In genomic region chr5:76402251-76402879, GRCh38 we compare ENCODE assay signal across 1 cellular context.
TF ChIP-seq lines count a peak whose summit lies in the region.

No MANE protein-coding gene starts in this region.

TF ChIP-seq in K562, 482 proteins besides CTCF, POLR2A, EP300 and RAD21 (continued from another document and continues in another):
- TF ChIP-seq ELK3 (CRISPR knock-in tag; IDR thresholded peaks at IDR 0.05) (no peak), SIN3B (IDR thresholded peaks at IDR 0.05; ENCODE audit: low read depth) (no peak), ZNF263 (CRISPR knock-in tag; IDR thresholded peaks at IDR 0.05; ENCODE audit: borderline replicate concordance) (no peak), ZNF589 (CRISPR knock-in tag; IDR thresholded peaks at IDR 0.05; ENCODE audit: low read depth) (peak; percentile 73; the same call in 1 of the 2 replicates), FUS (optimal IDR thresholded peaks at IDR 0.05; ENCODE audit: low read depth, low read length) (no peak), GTF2B (IDR thresholded peaks at IDR 0.05; ENCODE audit: extremely low read depth, insufficient read length) (no peak), HNRNPK (IDR thresholded peaks at IDR 0.05; ENCODE audit: low read depth, low read length, poor library complexity, severe bottlenecking) (no peak), NFE2L1 (tag; IDR thresholded peaks at IDR 0.05; ENCODE audit: borderline replicate concordance, low read depth) (no peak), KDM4B (IDR thresholded peaks at IDR 0.05; ENCODE audit: borderline replicate concordance in 2 of 2, low read depth in 1 of 2) (no peak), HEY1 (CRISPR knock-in tag; IDR thresholded peaks at IDR 0.05; ENCODE audit: borderline replicate concordance) (no peak), SETDB1 (IDR thresholded peaks at IDR 0.05; ENCODE audit: low read length) (no peak), ETV1 (tag; conservative IDR thresholded peaks at IDR 0.05; ENCODE audit: low read depth) (peak; percentile 33; the same call in 1 of the 2 replicates), ZNF445 (CRISPR knock-in tag; IDR thresholded peaks at IDR 0.05; ENCODE audit: low read depth) (no peak), ZNF253 (CRISPR knock-in tag; conservative IDR thresholded peaks at IDR 0.05) (no peak), ZNF184 (CRISPR knock-in tag; IDR thresholded peaks at IDR 0.05) (no peak), ZNF57 (CRISPR knock-in tag; IDR thresholded peaks at IDR 0.05) (no peak), HNRNPH1 (optimal IDR thresholded peaks at IDR 0.05; ENCODE audit: low read depth, low read length) (no peak), NR4A1 (CRISPR knock-in tag; IDR thresholded peaks at IDR 0.05) (no peak), NR4A1 (tag; IDR thresholded peaks at IDR 0.05) (no peak), POLR2AphosphoS2 (IDR thresholded peaks at IDR 0.05; ENCODE audit: low read length) (no peak), ZNF586 (CRISPR knock-in tag; conservative IDR thresholded peaks at IDR 0.05) (no peak), E2F3 (CRISPR knock-in tag; IDR thresholded peaks at IDR 0.05) (no peak), SOX6 (IDR thresholded peaks at IDR 0.05) (peak; percentile 96), SRF (CRISPR knock-in tag; IDR thresholded peaks at IDR 0.05) (no peak), MIER1 (IDR thresholded peaks at IDR 0.05; ENCODE audit: low read depth) (no peak), RBM17 (IDR thresholded peaks at IDR 0.05; ENCODE audit: borderline replicate concordance, low read depth, low read length) (no peak), NR2C1 (IDR thresholded peaks at IDR 0.05) (no peak), NR2C1 (tag; IDR thresholded peaks at IDR 0.05) (no peak), MAX (CRISPR knock-in tag; IDR thresholded peaks at IDR 0.05) (no peak), TEAD2 (tag; IDR thresholded peaks at IDR 0.05) (no peak), SRSF1 (IDR thresholded peaks at IDR 0.05; ENCODE audit: low read depth, low read length) (no peak), FOXJ3 (CRISPR knock-in tag; IDR thresholded peaks at IDR 0.05) (no peak), NR0B1 (IDR thresholded peaks at IDR 0.05; ENCODE audit: partially characterized antibody) (no peak), KAT7 (CRISPR knock-in tag; IDR thresholded peaks at IDR 0.05; ENCODE audit: borderline replicate concordance) (no peak), PHF21A (IDR thresholded peaks at IDR 0.05; ENCODE audit: borderline replicate concordance, low read depth) (no peak), KDM5B (IDR thresholded peaks at IDR 0.05; ENCODE audit: insufficient replicate concordance, low read depth, low read length) (no peak), ZFP1 (CRISPR knock-in tag; IDR thresholded peaks at IDR 0.05) (no peak), POLR2B (IDR thresholded peaks at IDR 0.05; ENCODE audit: low read depth, partially characterized antibody) (no peak), ZSCAN29 (IDR thresholded peaks at IDR 0.05) (0 out of 2 replicates have a peak, but pooled peaks have one; percentile 39), NONO (IDR thresholded peaks at IDR 0.05; ENCODE audit: low read depth in 2 of 2, low read length in 1 of 2) (no peak), ZNF384 (IDR thresholded peaks at IDR 0.05; ENCODE audit: low read depth, low read length) (peak; percentile 68; the same call in 1 of the 2 replicates), CREBBP (IDR thresholded peaks at IDR 0.05; ENCODE audit: low read depth, low read length) (no peak), ZNF143 (CRISPR knock-in tag; IDR thresholded peaks at IDR 0.05) (no peak), SFPQ (IDR thresholded peaks at IDR 0.05; ENCODE audit: low read depth, low read length) (no peak), CHD4 (IDR thresholded peaks at IDR 0.05; ENCODE audit: insufficient read depth, insufficient replicate concordance, low read depth, low read length, poor library complexity, severe bottlenecking) (no peak), RBM34 (IDR thresholded peaks at IDR 0.05; ENCODE audit: borderline replicate concordance, insufficient read depth, low read length) (no peak), ELF1 (tag; IDR thresholded peaks at IDR 0.05) (peak; percentile 53; the same call in 1 of the 2 replicates), SREBF2 (CRISPR knock-in tag; IDR thresholded peaks at IDR 0.05) (no peak), CLOCK (CRISPR knock-in tag; IDR thresholded peaks at IDR 0.05; ENCODE audit: borderline replicate concordance) (no peak), SIX5 (IDR thresholded peaks at IDR 0.05; ENCODE audit: borderline replicate concordance in 1 of 2, insufficient read depth in 1 of 2, low read depth in 1 of 2, low read length in 2 of 2) (no peak), AFF4 (CRISPR knock-in tag; IDR thresholded peaks at IDR 0.05) (no peak), UBTF (IDR thresholded peaks at IDR 0.05; ENCODE audit: borderline replicate concordance in 1 of 2, low read depth in 2 of 2, low read length in 2 of 2) (no peak), SMAD4 (CRISPR knock-in tag; conservative IDR thresholded peaks at IDR 0.05) (peak; percentile 46), RBFOX2 (IDR thresholded peaks at IDR 0.05; ENCODE audit: low read depth, low read length) (no peak), MAFK (IDR thresholded peaks at IDR 0.05; ENCODE audit: low read length) (no peak), ZNF146 (CRISPR knock-in tag; IDR thresholded peaks at IDR 0.05; ENCODE audit: unreplicated experiment) (no peak), TAF9B (IDR thresholded peaks at IDR 0.05; ENCODE audit: partially characterized antibody) (no peak)
